ENCODE assay signal across 8 cellular contexts in genomic region chr2:161159829-161160225, GRCh38. TPM values are rescaled to one million over a fixed set of nuclear protein-coding genes. Genes with fewer than 3 reads are reported as not detected.
DNase-seq lines count a peak whose midpoint lies in the region; ATAC-seq and TF ChIP-seq lines count a peak whose summit lies in the region.

No MANE protein-coding gene starts in this region.

- H3K4me1 ChIP-seq in skeletal muscle tissue (ENCODE audit: control insufficient read depth in 3 of 3, insufficient read depth in 3 of 3, low read length in 3 of 3) = peaks cover 6 to 20% (median 14%) of the 10 kb centered on the region in 3 donors

- no peak for ATAC-seq in activated T-cell treated with anti-CD3 and anti-CD28 coated beads, Interleukin-2, amount 50 U/mL, for 72 hours (replicated peaks in 1 of 2)

- H3K9me3 ChIP-seq in MG63 (no peaks in the 10 kb centered on the region), skeletal muscle tissue (ENCODE audit: control insufficient read depth in 3 of 3, low read length in 3 of 3) (no peaks in the 10 kb centered on the region)

- H3K27ac ChIP-seq in skeletal muscle tissue (ENCODE audit: low read depth, low read length) = peak overlapping the region; percentile 97

- peak overlapping the region; percentile 99 for H3K4me3 ChIP-seq in MG63
- peak overlapping the region; percentile 22 for H3K4me3 ChIP-seq in epithelial cell of esophagus (ENCODE audit: low read length)
- H3K4me3 ChIP-seq in skeletal muscle tissue (ENCODE audit: low read length in 3 of 3) = peak overlapping the region; percentile 55 to 79 (median 56)

- H3K36me3 ChIP-seq in MG63 (peaks cover 42% of the 10 kb centered on the region), skeletal muscle tissue (ENCODE audit: control insufficient read depth in 3 of 3, insufficient read depth in 3 of 3, low read length in 3 of 3) (peaks cover 0 to 12% (median 7%) of the 10 kb centered on the region in 3 donors)

- H3K9ac ChIP-seq in skeletal muscle tissue (ENCODE audit: low read depth in 1 of 3, low read length in 3 of 3) = peak overlapping the region; percentile 34 to 69 (median 66)

- DNase-seq in activated T-cell treated with anti-CD3 and anti-CD28 coated beads, Interleukin-2, amount 50 U/mL, for 72 hours = no peak
- no peak for DNase-seq in activated T-cell treated with anti-CD3 and anti-CD28 coated beads for 4 hours
- no peak for DNase-seq in MG63
- no peak for DNase-seq in epithelial cell of esophagus (ENCODE audit: low read depth)
- no peak for DNase-seq in DMS153 (lab: John Stamatoyannopoulos, UW)
- no peak for DNase-seq in NOMO-1 treated with DMSO at 0.1 percent for 48 hours (lab: John Stamatoyannopoulos, UW; ENCODE audit: unreplicated experiment)
- no peak for DNase-seq in NCI-H82 treated with DMSO at 0.1 percent for 48 hours (lab: John Stamatoyannopoulos, UW; ENCODE audit: unreplicated experiment)

- H3K4me3 Mint-ChIP-seq in activated T-cell treated with anti-CD3 and anti-CD28 coated beads, Interleukin-2, amount 50 U/mL, for 72 hours = peak overlapping the region; percentile 93

- H3K27ac Mint-ChIP-seq in activated T-cell treated with anti-CD3 and anti-CD28 coated beads, Interleukin-2, amount 50 U/mL, for 72 hours = peak overlapping the region; percentile 84

- H3K36me3 Mint-ChIP-seq in activated T-cell treated with anti-CD3 and anti-CD28 coated beads, Interleukin-2, amount 50 U/mL, for 72 hours (ENCODE audit: insufficient read depth in 2 of 2) = peaks cover 10 to 18% of the 10 kb centered on the region in 2 donors

- TF ChIP-seq CTCF in epithelial cell of esophagus (IDR thresholded peaks at IDR 0.05; ENCODE audit: insufficient read depth, low read depth, low read length, missing control alignments) = no peak

- no peaks in the 10 kb centered on the region for H3K27me3 Mint-ChIP-seq in activated T-cell treated with anti-CD3 and anti-CD28 coated beads, Interleukin-2, amount 50 U/mL, for 72 hours (ENCODE audit: low read depth)

- no peaks in the 10 kb centered on the region for H3K27me3 ChIP-seq in MG63
- no peaks in the 10 kb centered on the region for H3K27me3 ChIP-seq in skeletal muscle tissue (ENCODE audit: control insufficient read depth in 3 of 3, insufficient read depth in 3 of 3, low read length in 3 of 3)

- peaks cover 63% of the 10 kb centered on the region for H3K4me1 Mint-ChIP-seq in activated T-cell treated with anti-CD3 and anti-CD28 coated beads, Interleukin-2, amount 50 U/mL, for 72 hours (ENCODE audit: low read depth)

- no peaks in the 10 kb centered on the region for H3K9me3 Mint-ChIP-seq in activated T-cell treated with anti-CD3 and anti-CD28 coated beads, Interleukin-2, amount 50 U/mL, for 72 hours

RNA-seq across cellular contexts. Expression of gene TANK, which starts 0.4 kb away (rescaled TPM):
- 10 to 100 TPM; 87.3 to 87.8 TPM for total RNA-seq in activated T-cell treated with anti-CD3 and anti-CD28 coated beads, Interleukin-2, amount 50 U/mL, for 72 hours
- 28.1 and 30.7 TPM in 2 replicates for total RNA-seq in MG63 (2014; rRNA removed; shearing (Covaris generic); ENCODE audit: low replicate concordance)
- 41.8 TPM for total RNA-seq in skeletal muscle tissue

Comparison
In these comparisons a context has a peak if more than half of its experiments do, and no peak if none do; other contexts are left out.
1. H3K4me3 ChIP-seq: peak in every context shown above with its lines; median percentile 99 in MG63; 56 in skeletal muscle tissue; 22 in epithelial cell of esophagus.